Comparison of ENCODE assay signal across 1 cellular context in genomic region chr3:16439163-16439847, GRCh38.
TF ChIP-seq lines count a peak whose summit lies in the region.

No MANE protein-coding gene starts in this region.

TF ChIP-seq in SK-N-SH treated with all-trans-retinoic acid at 6 μM for 48 hours, 23 proteins besides CTCF, POLR2A, EP300 and RAD21 (continued from another document):
- TF ChIP-seq POU6F1 (CRISPR knock-in tag; IDR thresholded peaks at IDR 0.05; ENCODE audit: borderline replicate concordance, low read depth) = no peak
- no peak for TF ChIP-seq ZNF70 (CRISPR knock-in tag; IDR thresholded peaks at IDR 0.05)
- no peak for TF ChIP-seq ZNF565 (CRISPR knock-in tag; conservative IDR thresholded peaks at IDR 0.05; ENCODE audit: low read depth)
- no peak for TF ChIP-seq CSDC2 (CRISPR knock-in tag; IDR thresholded peaks at IDR 0.05)
- TF ChIP-seq TSHZ2 (CRISPR knock-in tag; IDR thresholded peaks at IDR 0.05) = no peak
- TF ChIP-seq PPARA (CRISPR knock-in tag; IDR thresholded peaks at IDR 0.05; ENCODE audit: borderline replicate concordance) = no peak
- TF ChIP-seq CREB5 (CRISPR knock-in tag; IDR thresholded peaks at IDR 0.05; ENCODE audit: low read depth) = no peak
- TF ChIP-seq RARB (CRISPR knock-in tag; IDR thresholded peaks at IDR 0.05) = no peak
- no peak for TF ChIP-seq ZFP30 (CRISPR knock-in tag; IDR thresholded peaks at IDR 0.05)
- TF ChIP-seq GLIS3 (CRISPR knock-in tag; IDR thresholded peaks at IDR 0.05) = no peak
- TF ChIP-seq TOX (CRISPR knock-in tag; IDR thresholded peaks at IDR 0.05; ENCODE audit: borderline replicate concordance) = no peak
- TF ChIP-seq ZNF8 (CRISPR knock-in tag; IDR thresholded peaks at IDR 0.05) = no peak
- TF ChIP-seq ARNTL (CRISPR knock-in tag; IDR thresholded peaks at IDR 0.05; ENCODE audit: borderline replicate concordance, low read depth) = no peak
- TF ChIP-seq SNAI2 (CRISPR knock-in tag; IDR thresholded peaks at IDR 0.05) = no peak
- TF ChIP-seq OSR1 (CRISPR knock-in tag; IDR thresholded peaks at IDR 0.05) = no peak
